8 cellular contexts compared by ENCODE assay signal in genomic region chr14:32201196-32201815, GRCh38. TPM values are rescaled to one million over a fixed set of nuclear protein-coding genes. Genes with fewer than 3 reads are reported as not detected.
DNase-seq lines count a peak whose midpoint lies in the region; ATAC-seq and TF ChIP-seq lines count a peak whose summit lies in the region.

No MANE protein-coding gene starts in this region.

- WGBS in aorta, 2 donors: 0% methylated on average over 46 of the region's 46 CpGs

- ATAC-seq in aorta (ENCODE audit: low FRiP score): peak; percentile 87

- H3K27ac ChIP-seq in aorta (ENCODE audit: low read depth in 1 of 2, low read length in 2 of 2): peak overlapping the region in 1 of 2 donors; percentile 46

- H3K4me1 Mint-ChIP-seq in HFFc6 (ENCODE audit: low read depth): peaks cover 41% of the 10 kb centered on the region

- H3K27me3 ChIP-seq in aorta (ENCODE audit: control insufficient read depth in 1 of 2, insufficient read depth in 2 of 2, low read length in 1 of 2): no peaks in the 10 kb centered on the region

- no peaks in the 10 kb centered on the region for H3K9me3 ChIP-seq in aorta (ENCODE audit: control insufficient read depth, low read length)

- no peak overlapping the region for H3K27ac Mint-ChIP-seq in HFFc6

- peak; percentile 89 for DNase-seq in G401 (ENCODE audit: low spot score)
- no peak for DNase-seq in HFFc6
- DNase-seq in NCI-H1092 (lab: John Stamatoyannopoulos, UW): peak; percentile 74
- DNase-seq in T follicular helper cell (ENCODE audit: low read depth): peak; percentile 46
- peak in 56 of 58 donors; percentile 11 to 81 (median 61) for DNase-seq in anterior cingulate cortex (lab: John Stamatoyannopoulos, UW)
- peak; percentile 53 to 78 for DNase-seq in hippocampal formation (lab: John Stamatoyannopoulos, UW)
- peak; percentile 98 for DNase-seq in retina
- DNase-seq in aorta: peak; percentile 88 to 89

- TF ChIP-seq CTCF in HFFc6 (IDR thresholded peaks at IDR 0.05): no peak

- H3K36me3 ChIP-seq in aorta (ENCODE audit: control insufficient read depth in 1 of 2, insufficient read depth in 2 of 2, low read length in 1 of 2): no peaks in the 10 kb centered on the region

- H3K27me3 Mint-ChIP-seq in HFFc6 (ENCODE audit: insufficient read depth): peaks cover 10% of the 10 kb centered on the region

- H3K9me3 Mint-ChIP-seq in HFFc6: no peaks in the 10 kb centered on the region

- H3K4me1 ChIP-seq in aorta (ENCODE audit: control insufficient read depth in 1 of 2, insufficient read depth in 2 of 2, low read length in 2 of 2): peaks cover 0 to under 1% of the 10 kb centered on the region in 2 donors

- in situ Hi-C loops in G401 (cut with HindIII; ENCODE audit: low sequenced_read_pairs): no loop called here

- H3K36me3 Mint-ChIP-seq in HFFc6 (ENCODE audit: low read depth): no peaks in the 10 kb centered on the region

- peak overlapping the region; percentile 36 to 88 for H3K4me3 ChIP-seq in aorta (ENCODE audit: low read length in 2 of 2)

- intact Hi-C loops in aorta (cut with DNase I): loop anchor here in 1 of 2 donors (5.0 kb wide), 2 partner anchors 51 to 124 kb away; partner anchors contain the start of gene ARHGAP5

- H3K4me3 Mint-ChIP-seq in HFFc6: peak overlapping the region; percentile 91

RNA-seq across cellular contexts. Expression of gene RNU6-7, which starts 0.5 kb away (rescaled TPM):
- not detected in 2 replicates for total RNA-seq in G401 (2014; rRNA removed; shearing (Covaris generic))
- not detected for total RNA-seq in HFFc6 (2021; fragmentation: NEBNext Ultra II Directional; extraction: Animal tissue kit (Norgen Biotek cat#: 25700))
- total RNA-seq in aorta: not detected
- not detected for polyA plus RNA-seq in aorta

RNA-seq across cellular contexts. Expression of gene RNU6-8, which starts 1.8 kb away (rescaled TPM):
- total RNA-seq in G401 (2014; rRNA removed; shearing (Covaris generic)): not detected in 2 replicates
- total RNA-seq in HFFc6 (2021; fragmentation: NEBNext Ultra II Directional; extraction: Animal tissue kit (Norgen Biotek cat#: 25700)): not detected
- not detected for total RNA-seq in aorta
- not detected for polyA plus RNA-seq in aorta
